In the genomic region with DNA sequence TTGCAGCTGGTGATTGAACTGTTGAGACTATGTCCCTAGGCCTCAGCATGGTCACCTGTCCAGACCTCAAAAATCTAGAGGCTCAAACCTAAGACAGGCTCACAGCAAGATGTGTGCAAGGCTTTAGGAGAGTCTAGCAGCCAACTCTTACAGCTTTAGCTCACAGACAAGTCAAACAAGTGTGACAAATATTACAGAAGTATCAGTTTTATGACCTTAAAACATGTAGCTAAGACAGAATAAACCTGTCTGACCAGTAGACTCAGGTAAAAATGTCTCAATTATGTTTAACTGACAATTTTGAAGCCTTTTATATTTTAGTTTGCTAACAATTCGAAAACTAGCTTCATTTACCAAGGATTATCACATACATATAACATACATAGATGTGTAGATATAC, we compare ENCODE assay signal across 7 cellular contexts.
"Had no signal": no experiment of that assay in that cellular context is flagged by ENCODE, and none has a peak within 500 bp of the region (broad histone marks: within the 10 kb centered on the region; RNA-seq: fewer than 3 reads in every experiment).

No MANE protein-coding gene starts in this region.

- H3K4me3 ChIP-seq: GM12878 had no signal

- DNase-seq: GDM1 had no signal

- FAIRE-seq: G401.6, GM12878, GM12891, GM12892, GM18507, GM19239 had no signal

- ATAC-seq: GM12878 had no signal
